ENCODE assay signal across 2 cellular contexts in genomic region chr1:99482750-99483149, GRCh38.
A peak's percentile ranks its signal among the peaks of the same experiment; 100 is the strongest.
TF ChIP-seq lines count a peak whose summit lies in the region.

No MANE protein-coding gene starts in this region.

TF ChIP-seq in HEK293, 187 proteins besides CTCF, POLR2A, EP300 and RAD21:
- TF ChIP-seq ZNF274 (IDR thresholded peaks at IDR 0.05; ENCODE audit: low read length): no peak
- TF ChIP-seq ZNF274 (tag by site-specific recombination; IDR thresholded peaks at IDR 0.05; ENCODE audit: borderline replicate concordance): peak; percentile 25; the same call in 1 of the 2 replicates
- TF ChIP-seq SETDB1 (IDR thresholded peaks at IDR 0.05; ENCODE audit: insufficient read length, low read length): peak; percentile 41
- no peak for TF ChIP-seq ZSCAN16 (tag by site-specific recombination; IDR thresholded peaks at IDR 0.05)
TF ChIP-seq in HEK293: peak in this region for 2.

TF ChIP-seq in H1, 55 proteins besides CTCF, POLR2A, EP300 and RAD21:
- no peak for TF ChIP-seq SP4 (IDR thresholded peaks at IDR 0.05; ENCODE audit: low read length)
- TF ChIP-seq CHD1 (IDR thresholded peaks at IDR 0.05; ENCODE audit: low read depth, low read length): no peak
- TF ChIP-seq MAFK (IDR thresholded peaks at IDR 0.05; ENCODE audit: low read depth, low read length): no peak
- no peak for TF ChIP-seq RBBP5 (IDR thresholded peaks at IDR 0.05; ENCODE audit: borderline replicate concordance, low read depth, low read length)
- TF ChIP-seq SP2 (IDR thresholded peaks at IDR 0.05; ENCODE audit: low read length): no peak
- TF ChIP-seq SP1 (IDR thresholded peaks at IDR 0.05; ENCODE audit: low read depth, low read length): no peak
- no peak for TF ChIP-seq SRF (IDR thresholded peaks at IDR 0.05; ENCODE audit: low read depth, low read length)
- TF ChIP-seq BACH1 (IDR thresholded peaks at IDR 0.05; ENCODE audit: low read length): no peak
- TF ChIP-seq SIN3A (conservative IDR thresholded peaks at IDR 0.05 in 1 of 2, IDR thresholded peaks at IDR 0.05 in 1 of 2; ENCODE audit: low read depth in 1 of 2, low read length in 2 of 2): no peak
- no peak for TF ChIP-seq ASH2L (IDR thresholded peaks at IDR 0.05; ENCODE audit: low read length)
- TF ChIP-seq, protein P1, sequence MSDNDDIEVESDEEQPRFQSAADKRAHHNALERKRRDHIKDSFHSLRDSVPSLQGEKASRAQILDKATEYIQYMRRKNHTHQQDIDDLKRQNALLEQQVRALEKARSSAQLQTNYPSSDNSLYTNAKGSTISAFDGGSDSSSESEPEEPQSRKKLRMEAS (IDR thresholded peaks at IDR 0.05): no peak
- TF ChIP-seq BRCA1 (IDR thresholded peaks at IDR 0.05; ENCODE audit: low read depth, low read length): no peak
- TF ChIP-seq CBX5 (IDR thresholded peaks at IDR 0.05; ENCODE audit: low read depth, low read length): no peak
- no peak for TF ChIP-seq PHF8 (conservative IDR thresholded peaks at IDR 0.05; ENCODE audit: low read depth, low read length)
- TF ChIP-seq JUND (IDR thresholded peaks at IDR 0.05; ENCODE audit: low read length): no peak
- no peak for TF ChIP-seq CHD7 (IDR thresholded peaks at IDR 0.05; ENCODE audit: insufficient replicate concordance, low read length)
